In the genomic region with DNA sequence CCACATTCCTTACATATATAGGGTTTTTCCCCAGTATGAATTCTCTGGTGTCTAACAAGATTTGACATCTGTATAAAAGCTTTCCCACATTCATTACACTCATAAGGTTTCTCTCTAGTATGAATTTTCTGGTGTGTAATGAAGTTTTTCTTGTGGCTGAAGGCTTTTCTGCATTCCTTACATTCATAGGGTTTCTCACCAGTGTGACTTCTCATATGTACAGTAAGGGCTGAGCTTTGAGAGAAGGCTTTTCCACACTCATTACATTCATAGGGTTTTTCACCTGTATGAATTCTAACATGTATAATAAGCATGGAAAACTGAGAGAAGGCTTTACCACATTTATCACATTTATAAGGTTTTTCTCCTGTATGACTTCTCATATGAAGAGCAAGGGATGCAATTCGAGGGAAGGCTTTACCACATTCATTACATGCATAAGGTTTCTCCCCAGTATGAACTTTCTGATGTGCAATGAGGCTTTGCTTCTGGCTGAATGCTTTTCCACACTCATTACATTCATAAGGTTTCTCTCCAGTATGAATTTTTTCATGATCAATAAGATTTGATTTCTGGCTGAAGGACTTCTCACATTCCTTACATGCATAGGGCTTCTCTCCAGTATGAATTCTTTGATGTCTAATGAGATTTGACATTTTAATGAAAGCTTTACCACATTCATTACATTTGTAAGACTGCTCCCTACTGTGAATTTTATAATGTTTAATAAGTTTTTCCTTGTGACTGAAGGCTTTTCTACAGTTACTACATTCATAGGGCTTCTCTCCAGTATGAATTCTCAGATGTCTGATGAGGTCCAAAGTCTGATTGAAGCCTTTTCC, we compare ENCODE assay signal across 1 cellular context.
TF ChIP-seq lines count a peak whose summit lies in the region.

No MANE protein-coding gene starts in this region.

TF ChIP-seq in GM12878, 131 proteins besides CTCF, POLR2A, EP300 and RAD21:
- TF ChIP-seq CREB1 (IDR thresholded peaks at IDR 0.05; ENCODE audit: low read depth): no peak
- TF ChIP-seq, protein P1, sequence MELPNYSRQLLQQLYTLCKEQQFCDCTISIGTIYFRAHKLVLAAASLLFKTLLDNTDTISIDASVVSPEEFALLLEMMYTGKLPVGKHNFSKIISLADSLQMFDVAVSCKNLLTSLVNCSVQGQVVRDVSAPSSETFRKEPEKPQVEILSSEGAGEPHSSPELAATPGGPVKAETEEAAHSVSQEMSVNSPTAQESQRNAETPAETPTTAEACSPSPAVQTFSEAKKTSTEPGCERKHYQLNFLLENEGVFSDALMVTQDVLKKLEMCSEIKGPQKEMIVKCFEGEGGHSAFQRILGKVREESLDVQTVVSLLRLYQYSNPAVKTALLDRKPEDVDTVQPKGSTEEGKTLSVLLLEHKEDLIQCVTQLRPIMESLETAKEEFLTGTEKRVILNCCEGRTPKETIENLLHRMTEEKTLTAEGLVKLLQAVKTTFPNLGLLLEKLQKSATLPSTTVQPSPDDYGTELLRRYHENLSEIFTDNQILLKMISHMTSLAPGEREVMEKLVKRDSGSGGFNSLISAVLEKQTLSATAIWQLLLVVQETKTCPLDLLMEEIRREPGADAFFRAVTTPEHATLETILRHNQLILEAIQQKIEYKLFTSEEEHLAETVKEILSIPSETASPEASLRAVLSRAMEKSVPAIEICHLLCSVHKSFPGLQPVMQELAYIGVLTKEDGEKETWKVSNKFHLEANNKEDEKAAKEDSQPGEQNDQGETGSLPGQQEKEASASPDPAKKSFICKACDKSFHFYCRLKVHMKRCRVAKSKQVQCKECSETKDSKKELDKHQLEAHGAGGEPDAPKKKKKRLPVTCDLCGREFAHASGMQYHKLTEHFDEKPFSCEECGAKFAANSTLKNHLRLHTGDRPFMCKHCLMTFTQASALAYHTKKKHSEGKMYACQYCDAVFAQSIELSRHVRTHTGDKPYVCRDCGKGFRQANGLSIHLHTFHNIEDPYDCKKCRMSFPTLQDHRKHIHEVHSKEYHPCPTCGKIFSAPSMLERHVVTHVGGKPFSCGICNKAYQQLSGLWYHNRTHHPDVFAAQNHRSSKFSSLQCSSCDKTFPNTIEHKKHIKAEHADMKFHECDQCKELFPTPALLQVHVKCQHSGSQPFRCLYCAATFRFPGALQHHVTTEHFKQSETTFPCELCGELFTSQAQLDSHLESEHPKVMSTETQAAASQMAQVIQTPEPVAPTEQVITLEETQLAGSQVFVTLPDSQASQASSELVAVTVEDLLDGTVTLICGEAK (IDR thresholded peaks at IDR 0.05; ENCODE audit: borderline replicate concordance): no peak
- no peak for TF ChIP-seq ZNF592 (IDR thresholded peaks at IDR 0.05)
- TF ChIP-seq POLR2AphosphoS2 (IDR thresholded peaks at IDR 0.05; ENCODE audit: low read depth, low read length): no peak
- peak; percentile 29 for TF ChIP-seq KLF5 (IDR thresholded peaks at IDR 0.05; ENCODE audit: partially characterized antibody)
- TF ChIP-seq, protein P2, sequence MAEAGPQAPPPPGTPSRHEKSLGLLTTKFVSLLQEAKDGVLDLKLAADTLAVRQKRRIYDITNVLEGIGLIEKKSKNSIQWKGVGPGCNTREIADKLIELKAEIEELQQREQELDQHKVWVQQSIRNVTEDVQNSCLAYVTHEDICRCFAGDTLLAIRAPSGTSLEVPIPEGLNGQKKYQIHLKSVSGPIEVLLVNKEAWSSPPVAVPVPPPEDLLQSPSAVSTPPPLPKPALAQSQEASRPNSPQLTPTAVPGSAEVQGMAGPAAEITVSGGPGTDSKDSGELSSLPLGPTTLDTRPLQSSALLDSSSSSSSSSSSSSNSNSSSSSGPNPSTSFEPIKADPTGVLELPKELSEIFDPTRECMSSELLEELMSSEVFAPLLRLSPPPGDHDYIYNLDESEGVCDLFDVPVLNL (IDR thresholded peaks at IDR 0.05; ENCODE audit: low read depth, low read length): no peak
- no peak for TF ChIP-seq IKZF1 (conservative IDR thresholded peaks at IDR 0.05)
- no peak for TF ChIP-seq SUZ12 (IDR thresholded peaks at IDR 0.05; ENCODE audit: unreplicated experiment)
- no peak for TF ChIP-seq MXI1 (IDR thresholded peaks at IDR 0.05; ENCODE audit: low read depth, low read length)
- no peak for TF ChIP-seq RBBP5 (conservative IDR thresholded peaks at IDR 0.05)
- TF ChIP-seq ZNF274 (IDR thresholded peaks at IDR 0.05; ENCODE audit: insufficient read depth, insufficient read length): peak; percentile 88
- TF ChIP-seq ELK1 (IDR thresholded peaks at IDR 0.05; ENCODE audit: low read depth, low read length): no peak
